9 cellular contexts compared by ENCODE assay signal in the genomic region with DNA sequence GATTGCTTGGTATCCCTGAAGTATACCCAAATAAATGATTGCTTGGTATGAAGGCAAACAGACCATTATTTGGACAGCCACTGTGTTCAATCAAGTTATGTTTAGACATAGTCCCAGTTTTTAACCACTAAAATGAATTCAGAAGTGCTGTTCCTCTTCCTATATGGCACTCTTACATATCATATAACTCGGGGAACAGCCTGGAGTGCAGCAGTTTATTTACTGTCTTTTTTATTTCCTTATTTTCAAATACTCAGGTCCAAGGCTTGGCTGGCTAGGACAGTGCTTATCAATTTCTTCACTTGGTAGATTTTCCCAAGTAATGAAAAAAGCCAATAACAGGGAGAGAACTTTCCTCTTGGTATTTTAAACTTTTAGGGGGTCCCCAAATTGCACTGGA.
"Had no signal": no experiment of that assay in that cellular context is flagged by ENCODE, and none has a peak within 500 bp of the region (broad histone marks: within the 10 kb centered on the region; RNA-seq: fewer than 3 reads in every experiment).

No MANE protein-coding gene starts in this region.

- H3K27ac Mint-ChIP-seq: HFFc6 had no signal

- H3K9ac ChIP-seq: GM23248 had no signal

- H3K27ac ChIP-seq: GM23248 had no signal

- H2AFZ ChIP-seq: GM23248 had no signal

- H3K9me3 Mint-ChIP-seq: HFFc6 had no signal

- H3K9me3 ChIP-seq: HAP-1 had no signal

- H3K4me3 ChIP-seq: GM23248, HAP-1, K562 had no signal

- H3K36me3 ChIP-seq: HAP-1 had no signal

- H3K4me3 Mint-ChIP-seq: HFFc6 had no signal

- DNase-seq: GM23248, GOT3, H7, HFFc6, IMR-90 had no signal

- FAIRE-seq: HTR-8/SVneo, K562 had no signal

- ATAC-seq: HCT116 had no signal
